In the genomic region with DNA sequence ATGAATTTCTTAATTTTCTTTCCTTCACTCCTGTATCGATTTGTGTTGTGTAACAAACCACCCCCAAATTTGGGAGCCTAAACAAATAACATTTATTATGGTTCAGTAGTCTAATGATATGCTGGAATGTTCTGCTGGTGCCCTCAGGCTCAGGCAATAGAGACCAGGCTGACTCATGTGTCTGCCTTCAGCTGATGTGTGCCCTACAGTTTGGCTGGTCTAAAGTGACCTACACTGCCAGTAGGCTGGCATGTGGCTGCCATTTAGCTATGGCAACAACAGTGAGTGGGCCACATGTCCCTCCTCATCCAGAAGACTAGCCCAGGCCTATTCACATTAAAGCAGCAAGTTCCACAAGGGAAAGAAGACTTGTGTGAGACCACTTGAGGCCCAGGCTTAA, we compare ENCODE assay signal across 19 cellular contexts.
A peak's percentile ranks its signal among the peaks of the same experiment; 100 is the strongest.
DNase-seq lines count a peak whose midpoint lies in the region; ATAC-seq, FAIRE-seq and TF ChIP-seq lines count a peak whose summit lies in the region.
"Had no signal": no experiment of that assay in that cellular context is flagged by ENCODE, and none has a peak within 500 bp of the region (broad histone marks: within the 10 kb centered on the region; RNA-seq: fewer than 3 reads in every experiment).

No MANE protein-coding gene starts in this region.

- ATAC-seq in naive thymus-derived CD4-positive, alpha-beta T cell: peak; percentile 13
- ATAC-seq in HG02798 (IDR thresholded peaks at IDR 0.05; ENCODE audit: poor library complexity, unreplicated experiment): no peak
- ATAC-seq: activated T-cell treated with anti-CD3 and anti-CD28 coated beads, Interleukin-2, amount 50 U/mL, for 4 hours; HepG2; right cardiac atrium had no signal

- no peaks in the 10 kb centered on the region for H3K27me3 Mint-ChIP-seq in naive thymus-derived CD4-positive, alpha-beta T cell

- H3K36me3 Mint-ChIP-seq in naive thymus-derived CD4-positive, alpha-beta T cell: peaks cover 12 to 44% (median 37%) of the 10 kb centered on the region in 5 donors

- H3K4me3 ChIP-seq in naive thymus-derived CD4-positive, alpha-beta T cell (ENCODE audit: low read length): no peak overlapping the region

- no peak overlapping the region for H3K27ac ChIP-seq in naive thymus-derived CD4-positive, alpha-beta T cell (ENCODE audit: low read depth, low read length)

- H3K4me3 Mint-ChIP-seq in naive thymus-derived CD4-positive, alpha-beta T cell: no peak overlapping the region
- H3K4me3 Mint-ChIP-seq: activated T-cell treated with anti-CD3 and anti-CD28 coated beads, Interleukin-2, amount 50 U/mL, for 4 hours; endodermal cell had no signal

- peaks cover 9 to 31% (median 15%) of the 10 kb centered on the region in 7 donors for H3K4me1 Mint-ChIP-seq in naive thymus-derived CD4-positive, alpha-beta T cell
- H3K4me1 Mint-ChIP-seq: endodermal cell had no signal

- DNase-seq in D721Med (ENCODE audit: insufficient read length, low spot score) (no peak), NCI-H69 (lab: John Stamatoyannopoulos, UW) (peak; percentile 19), astrocyte of the hippocampus (ENCODE audit: low read depth, low spot score) (peak; percentile 45), NK-92 (lab: John Stamatoyannopoulos, UW; ENCODE audit: unreplicated experiment) (no peak), mesenteric fat pad (ENCODE audit: low spot score) (no peak)
- DNase-seq in naive thymus-derived CD4-positive, alpha-beta T cell: no peak
- DNase-seq: activated CD4-positive, alpha-beta T cell treated with anti-CD3 and anti-CD28 coated beads for 4 hours; activated T-cell treated with anti-CD3 and anti-CD28 coated beads, Interleukin-2, amount 50 U/mL, for 4 hours; anterior cingulate cortex; Caco-2; endodermal cell; islet precursor cell; NCI-H187; NCI-H446 treated with DMSO at 0.1 percent for 48 hours; SHP77 treated with DMSO at 0.1 percent for 48 hours; stimulated activated CD4-positive, alpha-beta T cell treated with anti-CD3 and anti-CD28 coated beads, Interleukin-1b, Interleukin-23, amount 100 ng/mL, for 48 hours had no signal

- H3K27ac Mint-ChIP-seq in naive thymus-derived CD4-positive, alpha-beta T cell: peak overlapping the region in 5 of 9 donors; percentile 4 to 74 (median 31)
- H3K27ac Mint-ChIP-seq: endodermal cell had no signal

- no peaks in the 10 kb centered on the region for H3K9me3 ChIP-seq in naive thymus-derived CD4-positive, alpha-beta T cell (ENCODE audit: control insufficient read depth in 2 of 3, low read length in 3 of 3)
- H3K9me3 ChIP-seq: Caco-2 had no signal

- CTCF ChIA-PET in naive thymus-derived CD4-positive, alpha-beta T cell (lab: Charles Lee): interaction anchor here (0.9 to 3.4 kb wide), 2 partner anchors 152 to 358 kb away, joined by 3 to 14 read pairs; no protein-coding TSS in a partner anchor

- POLR2A ChIA-PET in naive thymus-derived CD4-positive, alpha-beta T cell (lab: Charles Lee): no interaction called here

- intact Hi-C loops in naive thymus-derived CD4-positive, alpha-beta T cell (cut with micrococcal nuclease): loop anchor here (5.0 kb wide), 4 partner anchors 32 to 798 kb away; no protein-coding TSS in a partner anchor

- H3K9me3 Mint-ChIP-seq in naive thymus-derived CD4-positive, alpha-beta T cell: no peaks in the 10 kb centered on the region
- H3K9me3 Mint-ChIP-seq: activated T-cell treated with anti-CD3 and anti-CD28 coated beads, Interleukin-2, amount 50 U/mL, for 4 hours; endodermal cell had no signal

- H3K4me1 ChIP-seq in naive thymus-derived CD4-positive, alpha-beta T cell (ENCODE audit: control insufficient read depth in 2 of 2, insufficient read depth in 2 of 2, low read length in 2 of 2): no peaks in the 10 kb centered on the region
- H3K4me1 ChIP-seq: Caco-2 had no signal

- TF ChIP-seq CTCF in D721Med (IDR thresholded peaks at IDR 0.05; ENCODE audit: insufficient read depth, missing control alignments): no peak

- no peaks in the 10 kb centered on the region for H3K27me3 ChIP-seq in naive thymus-derived CD4-positive, alpha-beta T cell (ENCODE audit: control insufficient read depth in 2 of 2, insufficient read depth in 2 of 2, low read length in 2 of 2)

- FAIRE-seq in D721Med (lab: Jason Lieb, UNC): peak; percentile 85
- FAIRE-seq: HepG2 had no signal

- peaks cover 43 to 65% (median 61%) of the 10 kb centered on the region in 3 experiments for H3K36me3 ChIP-seq in naive thymus-derived CD4-positive, alpha-beta T cell (ENCODE audit: control insufficient read depth in 2 of 3, insufficient read depth in 3 of 3, low read length in 3 of 3)

Comparison
In these comparisons a context has a peak if more than half of its experiments do, and no peak if none do; other contexts are left out.
1. DNase-seq: peak in NCI-H69 (single experiment) and astrocyte of the hippocampus (single experiment); none in D721Med (single experiment), naive thymus-derived CD4-positive, alpha-beta T cell (0 of 9), NK-92 (single experiment) and mesenteric fat pad (single experiment).